8 cellular contexts compared by ENCODE assay signal in the genomic region with DNA sequence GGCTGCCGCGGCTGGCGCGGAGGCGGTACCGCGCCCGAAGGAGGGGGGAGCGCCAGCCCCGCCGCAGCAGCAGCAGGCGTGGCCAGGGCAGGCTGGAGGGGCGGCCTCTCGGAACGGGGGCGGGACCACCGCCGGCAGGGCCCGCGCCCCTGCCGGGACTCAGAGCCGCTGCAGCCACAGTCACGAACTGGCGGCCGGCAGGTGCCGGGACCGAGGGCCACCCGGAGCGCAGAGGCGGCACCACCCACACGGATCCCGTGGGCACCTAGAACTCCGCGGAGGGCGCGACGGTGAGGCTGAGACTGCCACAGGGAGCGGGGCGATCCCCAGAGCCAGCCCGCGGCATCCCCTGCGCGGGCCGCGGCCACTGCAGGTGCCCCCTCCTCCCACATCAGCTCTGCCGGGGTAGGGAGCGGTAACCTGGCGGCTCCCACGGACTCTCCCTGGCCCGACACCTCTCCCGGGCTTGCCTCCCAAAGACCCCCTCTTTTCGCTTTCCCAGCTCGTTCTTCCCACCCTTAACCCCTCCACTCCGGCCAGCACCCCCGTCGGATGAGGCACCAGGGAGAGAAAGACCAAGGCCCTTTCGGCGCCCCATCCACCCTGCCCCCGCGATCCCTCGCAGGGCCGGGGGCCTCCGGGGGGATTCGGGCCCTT. TPM values are rescaled to one million over a fixed set of nuclear protein-coding genes. Genes with fewer than 3 reads are reported as not detected.
DNase-seq lines count a peak whose midpoint lies in the region; ATAC-seq, FAIRE-seq and TF ChIP-seq lines count a peak whose summit lies in the region.

A gene (plus strand): TSS at position 162 of the 657 bp plus-strand sequence. CDS start 944 bp downstream, outside the sequence.

- H3K4me3 ChIP-seq in GM12864 (ENCODE audit: low read depth, low read length) (peak within 1 kb of the TSS; percentile 44), WI38 (ENCODE audit: low read depth, low read length) (peak within 1 kb of the TSS; percentile 39), bronchial epithelial cell (ENCODE audit: low read depth, low read length) (no peak within 1 kb of the TSS)

- DNase-seq in GM12864 (ENCODE audit: low read depth) = no peak
- peak; percentile 88 to 93 for DNase-seq in NCI-H2081 (lab: John Stamatoyannopoulos, UW)
- peak; percentile 8 for DNase-seq in bronchial epithelial cell (ENCODE audit: low read depth)
- peak; percentile 87 for DNase-seq in left kidney (ENCODE audit: low read depth, low spot score)
- DNase-seq in stimulated activated CD4-positive, alpha-beta T cell treated with anti-CD3 and anti-CD28 coated beads, Interleukin-2, amount 100 ng/mL, for 48 hours = peak; percentile 45 to 60
- DNase-seq in NK-92 (lab: John Stamatoyannopoulos, UW; ENCODE audit: unreplicated experiment) = no peak

- H3K27me3 ChIP-seq in bronchial epithelial cell (ENCODE audit: control insufficient read depth, insufficient read depth, low read length) = peaks cover 36% of the 10 kb centered on the region

- no peak for FAIRE-seq in bronchial epithelial cell (lab: Jason Lieb, UNC)

- ATAC-seq in HG02642 (IDR thresholded peaks at IDR 0.05; ENCODE audit: poor library complexity, unreplicated experiment) = peak; percentile 87

- no peaks in the 10 kb centered on the region for H3K36me3 ChIP-seq in bronchial epithelial cell (ENCODE audit: control insufficient read depth, insufficient read depth, low read length)

- peak; percentile 29 for TF ChIP-seq CTCF in GM12864 (IDR thresholded peaks at IDR 0.05; ENCODE audit: low read depth, low read length, missing control alignments)
- 0 out of 2 replicates have a peak, but pooled peaks have one; percentile 5 for TF ChIP-seq CTCF in WI38 (IDR thresholded peaks at IDR 0.05; ENCODE audit: low read depth, low read length)
- no peak for TF ChIP-seq CTCF in bronchial epithelial cell (IDR thresholded peaks at IDR 0.05; ENCODE audit: insufficient read depth, low read length, severe bottlenecking)

RNA-seq across cellular contexts. Expression of the gene that starts here (rescaled TPM):
- total RNA-seq in bronchial epithelial cell = not detected in 2 replicates

Comparison
In these comparisons a context has a peak if more than half of its experiments do, and no peak if none do; other contexts are left out.
1. Peak in DNase-seq in bronchial epithelial cell; RNA of the gene not detected or under 1 TPM.
2. DNase-seq: peak in NCI-H2081 (2 of 2), left kidney (single experiment) and stimulated activated CD4-positive, alpha-beta T cell treated with anti-CD3 and anti-CD28 coated beads, Interleukin-2, amount 100 ng/mL, for 48 hours (2 of 2); none in GM12864 (single experiment) and NK-92 (single experiment).